In the genomic region with DNA sequence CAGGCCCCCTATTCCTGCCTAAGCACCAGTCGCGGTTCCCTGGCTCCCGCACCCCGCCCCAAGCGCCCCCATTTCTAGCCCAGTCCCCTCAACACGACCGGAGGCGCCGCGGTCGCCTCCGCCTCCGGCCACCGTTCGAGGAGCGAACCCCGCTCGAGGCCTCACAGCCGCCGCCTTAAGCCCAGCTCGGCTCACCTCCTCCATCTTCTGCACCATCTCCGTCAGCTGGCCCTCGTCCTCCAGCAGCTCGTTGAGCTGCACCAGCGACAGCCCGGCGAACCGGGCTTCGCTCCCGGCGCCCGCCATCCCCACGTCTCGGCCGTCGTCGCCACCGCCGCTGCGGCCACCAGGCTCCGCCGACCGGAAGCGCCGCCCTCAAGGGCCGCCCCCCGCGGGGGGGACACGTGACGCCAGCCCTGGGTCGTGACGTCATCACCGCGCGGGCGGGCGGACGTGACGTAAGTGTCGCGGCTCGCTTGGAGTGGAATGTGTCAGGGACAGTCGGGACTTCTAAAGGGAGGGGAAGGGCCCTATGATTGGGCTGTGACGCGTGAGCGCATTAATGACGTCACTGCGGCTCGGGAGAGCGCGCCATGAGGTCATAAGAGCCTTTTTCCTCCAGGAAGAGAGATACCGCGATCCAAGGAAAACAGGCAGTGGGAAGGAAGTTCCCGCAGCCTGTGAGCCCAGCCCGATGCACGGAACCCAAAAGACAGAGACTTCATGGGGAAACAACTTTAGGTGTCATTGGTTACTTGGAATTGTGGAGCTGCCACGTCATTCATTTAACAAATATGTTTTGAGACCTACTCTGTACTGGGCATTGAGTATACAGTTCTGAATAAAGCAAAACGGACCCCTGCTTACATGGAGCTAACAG, we compare ENCODE assay signal across 8 cellular contexts. TPM values are rescaled to one million over a fixed set of nuclear protein-coding genes. Genes with fewer than 3 reads are reported as not detected.
A peak's percentile ranks its signal among the peaks of the same experiment; 100 is the strongest.
DNase-seq lines count a peak whose midpoint lies in the region; ATAC-seq lines count a peak whose summit lies in the region.

VPS37B (minus strand) TSS at position 368 of the 880 bp plus-strand sequence; CDS start at position 306, 62 bp downstream.

- no peaks in the 10 kb centered on the region for H3K36me3 ChIP-seq in HAP-1 (replicated peaks)

- H3K27ac ChIP-seq in cingulate gyrus (ENCODE audit: low read depth, low read length): peak within 1 kb of the TSS; percentile 67

- intact Hi-C loops in activated CD4-positive, alpha-beta T cell treated with anti-CD3 and anti-CD28 coated beads, Interleukin-2, amount 10 ng/mL, durations not matched to agents 24 days and 14 days (cut with micrococcal nuclease): loop anchor here (5.0 to 10.0 kb wide), 2 partner anchors 181 to 339 kb away; partner anchors contain the start of genes MPHOSPH9 and MTRFR
- intact Hi-C loops in left colon (cut with DNase I, micrococcal nuclease): no loop called here

- no peaks in the 10 kb centered on the region for H3K9me3 ChIP-seq in HAP-1

- peaks cover 7% of the 10 kb centered on the region for H3K9me3 Mint-ChIP-seq in activated CD4-positive, alpha-beta T cell treated with anti-CD3 and anti-CD28 coated beads, Interleukin-2, amount 10 ng/mL, durations not matched to agents 24 days and 14 days

- in situ Hi-C loops in HAP-1 (cut with MboI; ENCODE audit: low sequenced_read_pairs): no loop called here

- H3K4me1 ChIP-seq in HAP-1: peaks cover 28% of the 10 kb centered on the region

- no peaks in the 10 kb centered on the region for H3K27me3 ChIP-seq in HAP-1 (ENCODE audit: low read depth)

- peak within 1 kb of the TSS; percentile 94 for H3K4me3 Mint-ChIP-seq in activated CD4-positive, alpha-beta T cell treated with anti-CD3 and anti-CD28 coated beads, Interleukin-2, amount 10 ng/mL, durations not matched to agents 24 days and 14 days

- H3K27ac Mint-ChIP-seq in activated CD4-positive, alpha-beta T cell treated with anti-CD3 and anti-CD28 coated beads, Interleukin-2, amount 10 ng/mL, durations not matched to agents 24 days and 14 days: peak within 1 kb of the TSS; percentile 90

- peak; percentile 42 for DNase-seq in DMS79 (lab: John Stamatoyannopoulos, UW)
- DNase-seq in HAP-1 (ENCODE audit: low spot score in 2 of 2): peak; percentile 42 to 85
- DNase-seq in NCI-H2196 (lab: John Stamatoyannopoulos, UW; ENCODE audit: unreplicated experiment): peak; percentile 86
- peak; percentile 97 for DNase-seq in activated CD4-positive, alpha-beta T cell treated with anti-CD3 and anti-CD28 coated beads, Interleukin-2, amount 10 ng/mL, durations not matched to agents 24 days and 14 days
- DNase-seq in left colon: peak; percentile 72 to 88
- DNase-seq in stimulated activated CD4-positive, alpha-beta T cell treated with anti-CD3 and anti-CD28 coated beads, Interleukin-1b, Interleukin-23, amount 100 ng/mL, for 24 hours (ENCODE audit: low read depth in 4 of 4, low spot score in 1 of 4): peak; percentile 61 to 84 (median 71)
- DNase-seq in SKM-1 treated with dmso at 0.1 percent for 144 hours (lab: John Stamatoyannopoulos, UW; ENCODE audit: unreplicated experiment): no peak

- peaks cover 73% of the 10 kb centered on the region for H3K4me1 Mint-ChIP-seq in activated CD4-positive, alpha-beta T cell treated with anti-CD3 and anti-CD28 coated beads, Interleukin-2, amount 10 ng/mL, durations not matched to agents 24 days and 14 days

- peak; percentile 57 for ATAC-seq in left colon

- peak within 1 kb of the TSS; percentile 70 for H3K4me3 ChIP-seq in HAP-1

- peaks cover 20% of the 10 kb centered on the region for H3K36me3 Mint-ChIP-seq in activated CD4-positive, alpha-beta T cell treated with anti-CD3 and anti-CD28 coated beads, Interleukin-2, amount 10 ng/mL, durations not matched to agents 24 days and 14 days (ENCODE audit: low read depth)

- peaks cover 6% of the 10 kb centered on the region for H3K27me3 Mint-ChIP-seq in activated CD4-positive, alpha-beta T cell treated with anti-CD3 and anti-CD28 coated beads, Interleukin-2, amount 10 ng/mL, durations not matched to agents 24 days and 14 days

RNA-seq across cellular contexts. Expression of gene VPS37B, which starts in this region (rescaled TPM):
- total RNA-seq in activated CD4-positive, alpha-beta T cell treated with anti-CD3 and anti-CD28 coated beads, Interleukin-2, amount 10 ng/mL, durations not matched to agents 24 days and 14 days: 9.2 and 9.5 TPM in 2 replicates
- total RNA-seq in left colon: 10 to 100 TPM; 66.4 to 86.7 TPM
